Comparison of ENCODE assay signal across 29 cellular contexts in genomic region chr6:4571011-4571410, GRCh38.
"Had no signal": no experiment of that assay in that cellular context is flagged by ENCODE, and none has a peak within 500 bp of the region (broad histone marks: within the 10 kb centered on the region; RNA-seq: fewer than 3 reads in every experiment).

No MANE protein-coding gene starts in this region.

- FAIRE-seq: colon, endometrium, endothelial cell of umbilical vein, frontal cortex had no signal

- ATAC-seq: effector memory CD8-positive, alpha-beta T cell; esophagus mucosa; foreskin keratinocyte; gastrocnemius medialis; gastroesophageal sphincter; heart left ventricle; heart right ventricle had no signal

- H3K9me3 ChIP-seq: colonic mucosa had no signal

- H3K4me1 Mint-ChIP-seq: endodermal cell had no signal

- H3K27ac ChIP-seq: colonic mucosa, coronary artery, dorsolateral prefrontal cortex, epithelial cell of prostate, esophagus muscularis mucosa, esophagus squamous epithelium, foreskin keratinocyte, gastrocnemius medialis, gastroesophageal sphincter, heart left ventricle, heart right ventricle had no signal

- H3K27ac Mint-ChIP-seq: dendritic cell treated with granulocyte-macrophage colony-stimulating factor and Interleukin-4, amounts not matched to agents 40 ng/mL and 50 ng/mL, for 4 days; effector memory CD8-positive, alpha-beta T cell; endodermal cell had no signal

- H3K4me1 ChIP-seq: colonic mucosa, esophagus muscularis mucosa, esophagus squamous epithelium, gastrocnemius medialis, gastroesophageal sphincter, heart left ventricle, heart right ventricle had no signal

- DNase-seq: colonic mucosa; cortex of kidney; dermis blood vessel endothelial cell; dorsolateral prefrontal cortex; effector CD4-positive, alpha-beta T cell; effector CD8-positive, alpha-beta T cell; effector memory CD4-positive, alpha-beta T cell; effector memory CD8-positive, alpha-beta T cell; endodermal cell; erythroblast; esophagus squamous epithelium; foreskin fibroblast; foreskin keratinocyte; foreskin melanocyte; gastrocnemius medialis; glutamatergic neuron; head of caudate nucleus; heart left ventricle; heart right ventricle had no signal

- H3K27me3 ChIP-seq: colonic mucosa, dorsolateral prefrontal cortex, esophagus muscularis mucosa, esophagus squamous epithelium, foreskin keratinocyte, gastrocnemius medialis, gastroesophageal sphincter, heart left ventricle, heart right ventricle had no signal

- H3K36me3 ChIP-seq: colonic mucosa, esophagus muscularis mucosa, esophagus squamous epithelium, gastrocnemius medialis, gastroesophageal sphincter, heart left ventricle, heart right ventricle had no signal

- H3K4me3 Mint-ChIP-seq: dendritic cell treated with granulocyte-macrophage colony-stimulating factor and Interleukin-4, amounts not matched to agents 40 ng/mL and 50 ng/mL, for 4 days; effector memory CD8-positive, alpha-beta T cell; endodermal cell had no signal

- H3K4me3 ChIP-seq: colonic mucosa, coronary artery, dorsolateral prefrontal cortex, esophagus muscularis mucosa, esophagus squamous epithelium, gastrocnemius medialis, gastroesophageal sphincter, heart left ventricle, heart right ventricle had no signal
